In the genomic region with DNA sequence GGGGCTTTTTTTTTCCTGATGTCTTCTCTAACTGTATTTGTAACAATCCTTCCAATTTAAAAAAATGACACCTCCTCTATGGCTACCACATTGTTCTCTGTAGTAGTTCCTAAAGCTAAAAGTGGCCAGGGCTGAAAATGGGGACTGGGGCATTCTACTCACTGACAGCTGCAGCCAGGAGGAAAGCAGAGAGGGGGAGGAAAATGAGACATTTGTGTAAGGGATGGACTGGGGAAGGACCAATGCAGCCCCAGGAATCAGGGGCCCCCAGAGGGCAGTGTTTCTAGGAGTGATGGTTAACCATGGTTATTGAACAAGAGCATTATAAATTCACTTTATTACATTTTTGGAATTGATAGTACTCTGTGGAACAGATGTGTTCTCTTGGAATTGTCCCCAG, we compare ENCODE assay signal across 14 cellular contexts. TPM values are rescaled to one million over a fixed set of nuclear protein-coding genes. Genes with fewer than 3 reads are reported as not detected.
DNase-seq lines count a peak whose midpoint lies in the region; ATAC-seq and TF ChIP-seq lines count a peak whose summit lies in the region.
"Had no signal": no experiment of that assay in that cellular context is flagged by ENCODE, and none has a peak within 500 bp of the region (broad histone marks: within the 10 kb centered on the region; RNA-seq: fewer than 3 reads in every experiment).

No MANE protein-coding gene starts in this region.

- peak overlapping the region; percentile 87 for H3K27ac Mint-ChIP-seq in stimulated activated memory B cell treated with anti-CD40 and anti-IgM and Interleukin-4, amounts not matched to agents 10 μg/mL and 1 μg/mL and 100 μg/mL, for 72 hours
- H3K27ac Mint-ChIP-seq: type B pancreatic cell had no signal

- no peak overlapping the region for H3K4me3 ChIP-seq in Peyer's patch
- H3K4me3 ChIP-seq in coronary artery: no peak overlapping the region
- H3K4me3 ChIP-seq: mucosa of descending colon had no signal

- peak; percentile 57 for DNase-seq in activated CD8-positive, alpha-beta memory T cell treated with anti-CD3 and anti-CD28 coated beads for 24 hours
- no peak for DNase-seq in activated CD8-positive, alpha-beta memory T cell treated with anti-CD3 and anti-CD28 coated beads, Interleukin-2, amount 50 U/mL, for 4 hours
- no peak for DNase-seq in Peyer's patch
- DNase-seq in coronary artery (ENCODE audit: low spot score): peak; percentile 38
- DNase-seq in cortex of kidney (lab: John Stamatoyannopoulos, UW): no peak
- DNase-seq in pons (ENCODE audit: low spot score): no peak
- DNase-seq: ACHN, DMS79 had no signal

- no peaks in the 10 kb centered on the region for H3K36me3 ChIP-seq in Peyer's patch

- no peaks in the 10 kb centered on the region for H3K9me3 Mint-ChIP-seq in stimulated activated memory B cell treated with anti-CD40 and anti-IgM and Interleukin-4, amounts not matched to agents 10 μg/mL and 1 μg/mL and 100 μg/mL, for 72 hours
- H3K9me3 Mint-ChIP-seq: type B pancreatic cell had no signal

- no peak for TF ChIP-seq CTCF in Peyer's patch (IDR thresholded peaks at IDR 0.05)
- no peak for TF ChIP-seq CTCF in coronary artery (IDR thresholded peaks at IDR 0.05)

- no peaks in the 10 kb centered on the region for H3K27me3 ChIP-seq in Peyer's patch

- H3K27me3 Mint-ChIP-seq in stimulated activated memory B cell treated with anti-CD40 and anti-IgM and Interleukin-4, amounts not matched to agents 10 μg/mL and 1 μg/mL and 100 μg/mL, for 72 hours: no peaks in the 10 kb centered on the region
- H3K27me3 Mint-ChIP-seq: type B pancreatic cell had no signal

- no peak for TF ChIP-seq POLR2A in Peyer's patch (IDR thresholded peaks at IDR 0.05)

- peaks cover 6 to 36% (median 21%) of the 10 kb centered on the region in 4 donors for H3K4me1 ChIP-seq in Peyer's patch

- no peaks in the 10 kb centered on the region for H3K36me3 Mint-ChIP-seq in stimulated activated memory B cell treated with anti-CD40 and anti-IgM and Interleukin-4, amounts not matched to agents 10 μg/mL and 1 μg/mL and 100 μg/mL, for 72 hours
- H3K36me3 Mint-ChIP-seq: type B pancreatic cell had no signal

- peaks cover 70% of the 10 kb centered on the region for H3K4me1 Mint-ChIP-seq in stimulated activated memory B cell treated with anti-CD40 and anti-IgM and Interleukin-4, amounts not matched to agents 10 μg/mL and 1 μg/mL and 100 μg/mL, for 72 hours

- no peaks in the 10 kb centered on the region for H3K9me3 ChIP-seq in Peyer's patch
- H3K9me3 ChIP-seq: mucosa of descending colon had no signal

- no peak overlapping the region for H3K4me3 Mint-ChIP-seq in stimulated activated memory B cell treated with anti-CD40 and anti-IgM and Interleukin-4, amounts not matched to agents 10 μg/mL and 1 μg/mL and 100 μg/mL, for 72 hours
- H3K4me3 Mint-ChIP-seq: type B pancreatic cell had no signal

- peak overlapping the region; percentile 32 to 75 (median 60) for H3K27ac ChIP-seq in Peyer's patch
- peak overlapping the region in 1 of 2 donors; percentile 53 for H3K27ac ChIP-seq in coronary artery

- no peak for ATAC-seq in stimulated activated memory B cell treated with anti-CD40 and anti-IgM and Interleukin-4, amounts not matched to agents 10 μg/mL and 1 μg/mL and 100 μg/mL, for 72 hours
- no peak for ATAC-seq in HG03378 (IDR thresholded peaks at IDR 0.05; ENCODE audit: unreplicated experiment)

RNA-seq across cellular contexts. Expression of gene C1QTNF9, which starts 34.3 kb away (rescaled TPM):
- under 1 TPM in 1 of 4 donors, not detected in 3; 0.40 TPM for total RNA-seq in Peyer's patch
- total RNA-seq: epithelial cell of proximal tubule; T-helper 2 cell treated with Interferon-gamma antibody and Interleukin-4, amounts not matched to agents 100 ng/mL and 5 ng/mL, for 36 hours had no signal

Comparison
In these comparisons a context has a peak if more than half of its experiments do, and no peak if none do; other contexts are left out.
1. DNase-seq: peak in activated CD8-positive, alpha-beta memory T cell treated with anti-CD3 and anti-CD28 coated beads for 24 hours (single experiment) and coronary artery (single experiment); none in activated CD8-positive, alpha-beta memory T cell treated with anti-CD3 and anti-CD28 coated beads, Interleukin-2, amount 50 U/mL, for 4 hours (single experiment), Peyer's patch (0 of 3), cortex of kidney (single experiment) and pons (single experiment).